In the genomic region with DNA sequence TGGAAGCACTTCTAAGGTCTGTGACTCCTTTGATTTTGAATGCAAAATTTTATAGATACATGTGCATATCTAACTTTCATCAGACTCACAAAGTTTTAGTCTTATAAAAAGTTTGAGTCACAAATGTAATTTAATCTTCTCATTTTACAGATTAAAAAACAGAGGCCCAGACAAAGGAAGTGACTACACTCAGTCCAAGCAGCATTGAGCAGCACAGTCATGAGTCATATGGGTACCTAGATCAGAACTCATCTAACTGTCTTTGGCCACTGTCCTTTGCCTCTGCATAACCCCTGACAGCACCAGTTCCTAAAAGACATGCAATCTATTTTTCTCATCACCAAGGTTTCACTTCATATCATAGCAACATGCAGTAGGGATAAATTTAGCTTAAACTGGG, we compare ENCODE assay signal across 22 cellular contexts.
DNase-seq lines count a peak whose midpoint lies in the region; ATAC-seq and TF ChIP-seq lines count a peak whose summit lies in the region.
"Had no signal": no experiment of that assay in that cellular context is flagged by ENCODE, and none has a peak within 500 bp of the region (broad histone marks: within the 10 kb centered on the region; RNA-seq: fewer than 3 reads in every experiment).

No MANE protein-coding gene starts in this region.

- H3K4ac ChIP-seq in mesendoderm (ENCODE audit: low read depth, low read length), result no peak overlapping the region

- H3K79me2 ChIP-seq in mesendoderm (ENCODE audit: control insufficient read depth, insufficient read depth, low read length), result no peaks in the 10 kb centered on the region

- H3K4me3 ChIP-seq in mesendoderm (ENCODE audit: low read length), result no peak overlapping the region
- H3K4me3 ChIP-seq: stomach, vagina had no signal

- H3K79me1 ChIP-seq in mesendoderm (ENCODE audit: low read length), result no peaks in the 10 kb centered on the region

- H3K27ac ChIP-seq in mesendoderm (ENCODE audit: low read depth, low read length), result no peak overlapping the region
- H3K27ac ChIP-seq: stomach, vagina had no signal

- no peaks in the 10 kb centered on the region for H3K4me1 ChIP-seq in mesendoderm (ENCODE audit: control insufficient read depth, low read depth, low read length)
- H3K4me1 ChIP-seq: stomach, vagina had no signal

- H4K8ac ChIP-seq in mesendoderm (ENCODE audit: low read depth, low read length), result no peak overlapping the region

- H3K18ac ChIP-seq in mesendoderm (ENCODE audit: low read length), result no peak overlapping the region

- no peaks in the 10 kb centered on the region for H3K36me3 ChIP-seq in mesendoderm (ENCODE audit: control insufficient read depth, insufficient read depth, low read length)
- H3K36me3 ChIP-seq: stomach, vagina had no signal

- H3K23ac ChIP-seq in mesendoderm (ENCODE audit: low read length), result no peak overlapping the region

- no peak overlapping the region for H2BK120ac ChIP-seq in mesendoderm (ENCODE audit: low read depth, low read length)

- H2AK5ac ChIP-seq in mesendoderm (ENCODE audit: low read length), result no peak overlapping the region

- H2BK15ac ChIP-seq in mesendoderm (replicated peaks; ENCODE audit: low read depth), result no peak overlapping the region

- DNase-seq in GM10266 (ENCODE audit: extremely low spot score) (peak; percentile 46), HuH-7.5 (ENCODE audit: low spot score) (peak; percentile 7), germinal center (ENCODE audit: low spot score) (no peak), NCI-H2227 treated with DMSO at 0.1 percent for 48 hours (lab: John Stamatoyannopoulos, UW) (no peak), mesendoderm (no peak)
- DNase-seq: activated B cell treated with CpG ODN at 0.5 μM for 24 hours; activated gamma-delta T cell treated with Interleukin-2 at 50 U/mL for 16 hours; COR-L47; dermis blood vessel endothelial cell; HCEC 1CT; immature natural killer cell; IMR-90; MV-4-11; naive thymus-derived CD8-positive, alpha-beta T cell; NCI-H2081; NCI-H82; stomach had no signal

- TF ChIP-seq CTCF in GM10266 (IDR thresholded peaks at IDR 0.05; ENCODE audit: control insufficient read depth, insufficient read depth, low read depth, missing control alignments), result no peak

- no peak overlapping the region for H3K9ac ChIP-seq in mesendoderm (ENCODE audit: low read length)

- ATAC-seq in GM18867 (IDR thresholded peaks at IDR 0.05; ENCODE audit: unreplicated experiment), result peak; percentile 64
- peak; percentile 100 for ATAC-seq in HG02885 (IDR thresholded peaks at IDR 0.05; ENCODE audit: poor library complexity, unreplicated experiment)
- no peak for ATAC-seq in HG03571 (IDR thresholded peaks at IDR 0.05; ENCODE audit: unreplicated experiment)
- ATAC-seq: esophagus mucosa; naive thymus-derived CD8-positive, alpha-beta T cell had no signal

- no peak overlapping the region for H2BK5ac ChIP-seq in mesendoderm (ENCODE audit: low read length)

- no peak overlapping the region for H4K5ac ChIP-seq in mesendoderm (ENCODE audit: low read length)

- H3K4me2 ChIP-seq in mesendoderm (ENCODE audit: low read length), result no peak overlapping the region

- no peak overlapping the region for H3K56ac ChIP-seq in mesendoderm (ENCODE audit: low read length)

- no peaks in the 10 kb centered on the region for H3K27me3 ChIP-seq in mesendoderm (ENCODE audit: insufficient read depth, low read length, poor library complexity)
- H3K27me3 ChIP-seq: stomach, vagina had no signal

Comparison
In these comparisons a context has a peak if more than half of its experiments do, and no peak if none do; other contexts are left out.
1. DNase-seq: peak in GM10266 (single experiment) and HuH-7.5 (single experiment); none in germinal center (single experiment), NCI-H2227 treated with DMSO at 0.1 percent for 48 hours (single experiment) and mesendoderm (single experiment).